ENCODE assay signal across 8 cellular contexts in genomic region chr15:49044761-49045571, GRCh38. TPM values are rescaled to one million over a fixed set of nuclear protein-coding genes. Genes with fewer than 3 reads are reported as not detected.
DNase-seq lines count a peak whose midpoint lies in the region; ATAC-seq and TF ChIP-seq lines count a peak whose summit lies in the region.

No MANE protein-coding gene starts in this region.

- peaks cover 12% of the 10 kb centered on the region for H3K36me3 Mint-ChIP-seq in activated T-cell treated with anti-CD3 and anti-CD28 coated beads, Interleukin-2, amount 50 U/mL, for 24 hours (ENCODE audit: low read depth)
- peaks cover 2% of the 10 kb centered on the region for H3K36me3 Mint-ChIP-seq in activated naive CD8-positive, alpha-beta T cell treated with anti-CD3 and anti-CD28 coated beads, Interleukin-2, amount 50 U/mL, for 24 hours (ENCODE audit: low read depth)

- H3K27me3 Mint-ChIP-seq in activated T-cell treated with anti-CD3 and anti-CD28 coated beads, Interleukin-2, amount 50 U/mL, for 24 hours, result no peaks in the 10 kb centered on the region
- peaks cover 2% of the 10 kb centered on the region for H3K27me3 Mint-ChIP-seq in activated naive CD8-positive, alpha-beta T cell treated with anti-CD3 and anti-CD28 coated beads, Interleukin-2, amount 50 U/mL, for 24 hours

- H3K9me3 Mint-ChIP-seq in activated T-cell treated with anti-CD3 and anti-CD28 coated beads, Interleukin-2, amount 50 U/mL, for 24 hours, result no peaks in the 10 kb centered on the region
- H3K9me3 Mint-ChIP-seq in activated naive CD8-positive, alpha-beta T cell treated with anti-CD3 and anti-CD28 coated beads, Interleukin-2, amount 50 U/mL, for 24 hours, result no peaks in the 10 kb centered on the region

- H3K4me3 ChIP-seq in liver (ENCODE audit: low read depth in 1 of 3, low read length in 3 of 3) (peak overlapping the region; percentile 85 to 99 (median 89)), tibial nerve (peak overlapping the region; percentile 70 to 97 (median 87))

- ATAC-seq in activated naive CD8-positive, alpha-beta T cell treated with anti-CD3 and anti-CD28 coated beads, Interleukin-2, amount 50 U/mL, for 24 hours, result no peak
- ATAC-seq in HG02763 (IDR thresholded peaks at IDR 0.05; ENCODE audit: unreplicated experiment), result no peak

- H3K4me1 ChIP-seq in liver (ENCODE audit: control insufficient read depth in 4 of 4, insufficient read depth in 4 of 4, low read length in 3 of 4) (peaks cover 2 to 31% (median 18%) of the 10 kb centered on the region in 4 donors), tibial nerve (peaks cover 0 to 44% (median 16%) of the 10 kb centered on the region in 4 donors)

- peak overlapping the region; percentile 91 for H3K4me3 Mint-ChIP-seq in activated T-cell treated with anti-CD3 and anti-CD28 coated beads, Interleukin-2, amount 50 U/mL, for 24 hours
- H3K4me3 Mint-ChIP-seq in activated naive CD8-positive, alpha-beta T cell treated with anti-CD3 and anti-CD28 coated beads, Interleukin-2, amount 50 U/mL, for 24 hours, result peak overlapping the region; percentile 92

- H3K9me3 ChIP-seq in liver (ENCODE audit: control insufficient read depth in 4 of 4, low read length in 3 of 4) (no peaks in the 10 kb centered on the region), tibial nerve (no peaks in the 10 kb centered on the region)

- peaks cover 38% of the 10 kb centered on the region for H3K4me1 Mint-ChIP-seq in activated T-cell treated with anti-CD3 and anti-CD28 coated beads, Interleukin-2, amount 50 U/mL, for 24 hours (ENCODE audit: low read depth)
- peaks cover 44% of the 10 kb centered on the region for H3K4me1 Mint-ChIP-seq in activated naive CD8-positive, alpha-beta T cell treated with anti-CD3 and anti-CD28 coated beads, Interleukin-2, amount 50 U/mL, for 24 hours

- peak overlapping the region; percentile 90 for H3K27ac Mint-ChIP-seq in activated T-cell treated with anti-CD3 and anti-CD28 coated beads, Interleukin-2, amount 50 U/mL, for 24 hours
- peak overlapping the region; percentile 85 for H3K27ac Mint-ChIP-seq in activated naive CD8-positive, alpha-beta T cell treated with anti-CD3 and anti-CD28 coated beads, Interleukin-2, amount 50 U/mL, for 24 hours

- no peak for DNase-seq in activated T-cell treated with anti-CD3 and anti-CD28 coated beads, Interleukin-2, amount 50 U/mL, for 24 hours
- DNase-seq in activated T-cell treated with anti-CD3 and anti-CD28 coated beads, Interleukin-2, amount 50 U/mL, for 48 hours, result no peak
- no peak for DNase-seq in activated naive CD8-positive, alpha-beta T cell treated with anti-CD3 and anti-CD28 coated beads, Interleukin-2, amount 50 U/mL, for 24 hours
- no peak for DNase-seq in tibial nerve (ENCODE audit: low spot score in 2 of 2)
- DNase-seq in stimulated activated CD4-positive, alpha-beta T cell treated with anti-CD3 and anti-CD28 coated beads, Interleukin-4, amount 100 ng/mL, for 1 hour, result no peak
- no peak for DNase-seq in activated CD4-positive, alpha-beta T cell treated with anti-CD3 and anti-CD28 coated beads for 1 hour

- H3K27me3 ChIP-seq in liver (ENCODE audit: control insufficient read depth in 4 of 4, insufficient read depth in 4 of 4, low read length in 3 of 4) (no peaks in the 10 kb centered on the region), tibial nerve (no peaks in the 10 kb centered on the region)

- WGBS in liver, result 13% methylated on average over 8 of the region's 8 CpGs
- 3 to 5% methylated on average over 8 of the region's 8 CpGs for WGBS in tibial nerve, 2 donors

- peak overlapping the region; percentile 85 to 93 for H3K9ac ChIP-seq in liver (ENCODE audit: low read depth in 1 of 2, low read length in 2 of 2)

- no peak for TF ChIP-seq RAD21 in liver (IDR thresholded peaks at IDR 0.05)

- no peak for TF ChIP-seq EP300 in tibial nerve (IDR thresholded peaks at IDR 0.05)

- H3K36me3 ChIP-seq in liver (ENCODE audit: control insufficient read depth in 4 of 4, insufficient read depth in 3 of 4, low read depth in 1 of 4, low read length in 3 of 4), result no peaks in the 10 kb centered on the region
- peaks cover 0 to 4% (median 0%) of the 10 kb centered on the region in 3 donors for H3K36me3 ChIP-seq in tibial nerve

- TF ChIP-seq POLR2A in tibial nerve (IDR thresholded peaks at IDR 0.05), result no peak

- TF ChIP-seq CTCF in liver (IDR thresholded peaks at IDR 0.05; ENCODE audit: low read depth, low read length, missing input control) (no peak), tibial nerve (IDR thresholded peaks at IDR 0.05) (no peak)

- no peak overlapping the region for H3K27ac ChIP-seq in liver (ENCODE audit: low read depth in 1 of 2, low read length in 2 of 2)
- peak overlapping the region; percentile 84 to 95 (median 94) for H3K27ac ChIP-seq in tibial nerve

TF ChIP-seq in liver, 16 proteins besides CTCF, POLR2A, EP300 and RAD21:
- TF ChIP-seq HNF4A (conservative IDR thresholded peaks at IDR 0.05), result no peak

RNA-seq across cellular contexts. Expression of gene SECISBP2L, which starts 1.3 kb away (rescaled TPM):
- total RNA-seq in liver (10 to 100 TPM; 14.8 to 15.7 TPM), tibial nerve (100 to 1,000 TPM; 178 to 324 (median 283) TPM)
- 10 to 100 TPM in 1 of 2 donors, 1 to 10 TPM in 1; 5.7 to 13.8 TPM for polyA plus RNA-seq in liver

Comparison
In these comparisons a context has a peak if more than half of its experiments do, and no peak if none do; other contexts are left out.
1. H3K27ac ChIP-seq: peak in tibial nerve (4 of 4); none in liver (0 of 2).
2. RNA of gene SECISBP2L, which starts 1.3 kb away (total RNA-seq): 178 to 324 TPM in tibial nerve; 14.8 to 15.7 TPM in liver; every median in the first group is over 10 times any median in the second.